Comparison of ENCODE assay signal across 14 cellular contexts in the genomic region with DNA sequence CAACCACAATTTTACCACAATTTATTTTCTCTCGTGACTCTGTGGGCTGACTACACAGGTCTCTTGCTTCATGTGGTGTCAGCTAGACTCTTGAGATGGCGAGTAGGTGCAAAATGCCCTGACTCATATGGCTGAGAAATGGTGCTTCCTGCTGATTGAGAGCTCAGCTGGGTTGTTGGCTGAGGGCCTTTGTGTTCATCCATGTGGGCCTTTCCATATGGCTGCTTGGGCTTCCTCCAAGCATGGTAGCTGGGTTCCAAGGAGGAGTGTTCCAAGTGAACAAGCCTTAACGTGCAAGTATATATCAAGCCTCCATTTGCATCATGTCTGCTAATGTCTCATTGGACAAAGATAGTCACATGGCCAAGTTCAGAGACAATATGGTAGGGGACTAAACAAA.
DNase-seq lines count a peak whose midpoint lies in the region; ATAC-seq and TF ChIP-seq lines count a peak whose summit lies in the region.
"Had no signal": no experiment of that assay in that cellular context is flagged by ENCODE, and none has a peak within 500 bp of the region (broad histone marks: within the 10 kb centered on the region; RNA-seq: fewer than 3 reads in every experiment).

No MANE protein-coding gene starts in this region.

- no peaks in the 10 kb centered on the region for H3K9me3 Mint-ChIP-seq in Calu3 (ENCODE audit: low read depth, unreplicated experiment)
- H3K9me3 Mint-ChIP-seq: H9 had no signal

- no peak overlapping the region for H3K27ac Mint-ChIP-seq in Calu3 (ENCODE audit: unreplicated experiment)
- H3K27ac Mint-ChIP-seq: CD8-positive, alpha-beta T cell; H9 had no signal

- ATAC-seq in GM18873 (IDR thresholded peaks at IDR 0.05; ENCODE audit: low FRiP score, unreplicated experiment) (no peak), HG02571 (IDR thresholded peaks at IDR 0.05; ENCODE audit: unreplicated experiment) (no peak)
- ATAC-seq: A549; CD8-positive, alpha-beta T cell had no signal

- no peak overlapping the region for H3K4me3 Mint-ChIP-seq in Calu3 (ENCODE audit: low read depth, unreplicated experiment)
- H3K4me3 Mint-ChIP-seq: CD8-positive, alpha-beta T cell; H9 had no signal

- no peaks in the 10 kb centered on the region for H3K36me3 ChIP-seq in MG63
- H3K36me3 ChIP-seq: BE2C had no signal

- H3K4me3 ChIP-seq in MG63: no peak overlapping the region
- H3K4me3 ChIP-seq: A549 had no signal

- BruUV-seq in Calu3 (replicated peaks; lab: Mats Ljungman, UMichigan): no TSS peak

- no peaks in the 10 kb centered on the region for H3K4me1 Mint-ChIP-seq in Calu3 (ENCODE audit: low read depth, unreplicated experiment)

- H3K27me3 ChIP-seq in MG63: no peaks in the 10 kb centered on the region
- H3K27me3 ChIP-seq: BE2C had no signal

- H3K27me3 Mint-ChIP-seq in Calu3 (ENCODE audit: unreplicated experiment): peaks cover 15% of the 10 kb centered on the region

- intact Hi-C loops in Calu3 (cut with micrococcal nuclease; ENCODE audit: unreplicated experiment): no loop called here

- DNase-seq in MG63: peak; percentile 14
- DNase-seq in NCI-H460 (ENCODE audit: extremely low read depth, low read depth): peak; percentile 8
- DNase-seq in cerebellum (ENCODE audit: low spot score): peak; percentile 76
- DNase-seq in Calu3: no peak
- DNase-seq: BE2C; CD8-positive, alpha-beta T cell; COR-L47; EL; GDM1; GOT3; H9 had no signal

- TF ChIP-seq CTCF in Calu3 (IDR thresholded peaks at IDR 0.05; ENCODE audit: unreplicated experiment): no peak

- H3K9me3 ChIP-seq in MG63: no peaks in the 10 kb centered on the region
- H3K9me3 ChIP-seq: A549, BE2C had no signal

- CTCF ChIA-PET in Calu3 (lab: Charles Lee): no interaction called here

- no peaks in the 10 kb centered on the region for H3K36me3 Mint-ChIP-seq in Calu3 (ENCODE audit: insufficient read depth, unreplicated experiment)
- H3K36me3 Mint-ChIP-seq: CD8-positive, alpha-beta T cell had no signal
